ENCODE assay signal across 15 cellular contexts in the genomic region with DNA sequence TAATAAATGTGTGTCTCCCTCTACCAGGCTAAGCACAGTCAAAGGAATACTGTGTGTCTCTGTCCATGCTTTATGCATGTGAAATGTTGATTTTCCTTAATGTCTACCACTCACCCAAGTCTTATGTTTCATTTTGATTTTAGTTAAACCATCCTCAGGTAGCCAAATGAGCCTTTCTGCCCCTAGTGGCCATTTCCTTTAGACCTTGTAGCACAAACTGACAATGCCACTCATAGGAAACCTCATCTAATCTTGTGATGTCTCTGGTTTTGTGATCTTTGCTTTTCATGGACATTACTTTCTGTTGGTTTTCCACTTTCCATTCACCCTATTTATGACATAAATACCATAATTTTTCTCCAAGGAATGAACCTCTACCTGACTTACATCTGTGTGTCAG.
DNase-seq lines count a peak whose midpoint lies in the region; ATAC-seq and TF ChIP-seq lines count a peak whose summit lies in the region.
"Had no signal": no experiment of that assay in that cellular context is flagged by ENCODE, and none has a peak within 500 bp of the region (broad histone marks: within the 10 kb centered on the region; RNA-seq: fewer than 3 reads in every experiment).

No MANE protein-coding gene starts in this region.

- no peaks in the 10 kb centered on the region for H3K27me3 Mint-ChIP-seq in Calu3 (ENCODE audit: unreplicated experiment)

- H3K4me3 ChIP-seq in choroid plexus epithelial cell (ENCODE audit: low read depth, low read length) (no peak overlapping the region), prostate gland (no peak overlapping the region), H7 (ENCODE audit: insufficient read depth, low read depth, low read length) (no peak overlapping the region)
- H3K4me3 ChIP-seq: BLaER1 treated with 17β-estradiol and CSF1 and Interleukin-3, amounts not matched to agents 10 nM and 100 nM; gastroesophageal sphincter; SK-N-MC had no signal

- no peaks in the 10 kb centered on the region for H3K9me3 Mint-ChIP-seq in Calu3 (ENCODE audit: low read depth, unreplicated experiment)

- no peak for TF ChIP-seq POLR2A in prostate gland (IDR thresholded peaks at IDR 0.05)

- H3K4me1 ChIP-seq in prostate gland (replicated peaks): no peaks in the 10 kb centered on the region
- H3K4me1 ChIP-seq: BLaER1 treated with 17β-estradiol and CSF1 and Interleukin-3, amounts not matched to agents 10 nM and 100 nM; gastroesophageal sphincter had no signal

- no peaks in the 10 kb centered on the region for H3K9me3 ChIP-seq in prostate gland

- peak; percentile 8 for DNase-seq in Calu3
- DNase-seq in HT-29 (ENCODE audit: low spot score): peak; percentile 26
- DNase-seq in choroid plexus epithelial cell (ENCODE audit: low read depth): no peak
- DNase-seq in NCI-H1048 (lab: John Stamatoyannopoulos, UW): no peak
- DNase-seq in prostate gland (ENCODE audit: low spot score): no peak
- DNase-seq in EL: no peak
- no peak for DNase-seq in H7
- DNase-seq: activated CD4-positive, alpha-beta T cell treated with anti-CD3 and anti-CD28 coated beads, Interleukin-2, amount 50 U/mL, for 4 hours; activated naive CD4-positive, alpha-beta T cell treated with anti-CD3 and anti-CD28 coated beads, Interleukin-2, amount 50 U/mL, for 16 hours; NCI-H1092; NCI-H748 treated with DMSO at 0.1 percent for 48 hours had no signal

- H3K4me3 Mint-ChIP-seq in Calu3 (ENCODE audit: low read depth, unreplicated experiment): no peak overlapping the region

- H3K27ac ChIP-seq in prostate gland: no peak overlapping the region
- H3K27ac ChIP-seq: BLaER1 treated with 17β-estradiol and CSF1 and Interleukin-3, amounts not matched to agents 10 nM and 100 nM; gastroesophageal sphincter; SK-N-MC had no signal

- no peaks in the 10 kb centered on the region for H3K4me1 Mint-ChIP-seq in Calu3 (ENCODE audit: low read depth, unreplicated experiment)

- peak; percentile 47 for TF ChIP-seq CTCF in Calu3 (IDR thresholded peaks at IDR 0.05; ENCODE audit: unreplicated experiment)
- TF ChIP-seq CTCF in choroid plexus epithelial cell (conservative IDR thresholded peaks at IDR 0.05; ENCODE audit: low read depth, low read length): peak; percentile 39
- peak in 1 of 4 experiments; percentile 14 for TF ChIP-seq CTCF in prostate gland (IDR thresholded peaks at IDR 0.05)

- H3K27me3 ChIP-seq in prostate gland (replicated peaks; ENCODE audit: insufficient read depth) (no peaks in the 10 kb centered on the region), H7 (ENCODE audit: control insufficient read depth, insufficient read depth, low read length) (no peaks in the 10 kb centered on the region)
- H3K27me3 ChIP-seq: BLaER1 treated with 17β-estradiol and CSF1 and Interleukin-3, amounts not matched to agents 10 nM and 100 nM; gastroesophageal sphincter had no signal

- BruUV-seq in Calu3 (replicated peaks; lab: Mats Ljungman, UMichigan): no TSS peak

- ATAC-seq in GM21423 (IDR thresholded peaks at IDR 0.05; ENCODE audit: unreplicated experiment): peak; percentile 67
- ATAC-seq: gastroesophageal sphincter had no signal

- no peaks in the 10 kb centered on the region for H3K36me3 Mint-ChIP-seq in Calu3 (ENCODE audit: insufficient read depth, unreplicated experiment)

- CTCF ChIA-PET in Calu3 (lab: Charles Lee): no interaction called here

- no peak overlapping the region for H3K27ac Mint-ChIP-seq in Calu3 (ENCODE audit: unreplicated experiment)

- intact Hi-C loops in Calu3 (cut with micrococcal nuclease; ENCODE audit: unreplicated experiment) (no loop called here), prostate gland (cut with DNase I) (no loop called here)

- no peaks in the 10 kb centered on the region for H3K36me3 ChIP-seq in prostate gland
- H3K36me3 ChIP-seq in H7 (replicated peaks; ENCODE audit: control insufficient read depth, insufficient read depth, low read length): no peaks in the 10 kb centered on the region
- H3K36me3 ChIP-seq: BLaER1 treated with 17β-estradiol and CSF1 and Interleukin-3, amounts not matched to agents 10 nM and 100 nM; gastroesophageal sphincter had no signal

Comparison
In these comparisons a context has a peak if more than half of its experiments do, and no peak if none do; other contexts are left out.
1. DNase-seq: peak in Calu3 (single experiment) and HT-29 (single experiment); none in choroid plexus epithelial cell (single experiment), NCI-H1048 (single experiment), prostate gland (single experiment), EL (single experiment) and H7 (single experiment).